21 cellular contexts compared by ENCODE assay signal in genomic region chr13:30881191-30881651, GRCh38. TPM values are rescaled to one million over a fixed set of nuclear protein-coding genes. Genes with fewer than 3 reads are reported as not detected.
DNase-seq lines count a peak whose midpoint lies in the region; ATAC-seq and TF ChIP-seq lines count a peak whose summit lies in the region.
"Had no signal": no experiment of that assay in that cellular context is flagged by ENCODE, and none has a peak within 500 bp of the region (broad histone marks: within the 10 kb centered on the region; RNA-seq: fewer than 3 reads in every experiment).

No MANE protein-coding gene starts in this region.

- no peaks in the 10 kb centered on the region for H4K20me1 ChIP-seq in fibroblast of lung (ENCODE audit: control insufficient read depth, extremely low read depth, insufficient read depth, low read length)
- H4K20me1 ChIP-seq: BLaER1 had no signal

- no peak for ATAC-seq in activated T-cell treated with anti-CD3 and anti-CD28 coated beads, Interleukin-2, amount 50 U/mL, for 72 hours (replicated peaks in 1 of 2)
- ATAC-seq: activated naive CD8-positive, alpha-beta T cell treated with anti-CD3 and anti-CD28 coated beads, Interleukin-2, amount 50 U/mL, for 24 hours; foreskin keratinocyte; natural killer cell treated with Interleukin-12 subunit alpha and Interleukin-12 subunit beta and Interleukin-15 and Interleukin-18, amount 100 ng/mL, for 72 hours had no signal

- peaks cover 21% of the 10 kb centered on the region for H3K27me3 Mint-ChIP-seq in activated T-cell treated with anti-CD3 and anti-CD28 coated beads, Interleukin-2, amount 50 U/mL, for 72 hours (ENCODE audit: low read depth)

- no peaks in the 10 kb centered on the region for H3K79me2 ChIP-seq in fibroblast of lung (ENCODE audit: control insufficient read depth, insufficient read depth, low read length)

- no peak overlapping the region for H3K4me3 ChIP-seq in Peyer's patch
- H3K4me3 ChIP-seq in fibroblast of lung (replicated peaks in 1 of 4; ENCODE audit: control extremely low read depth in 1 of 4, insufficient read depth in 1 of 4, low read depth in 3 of 4, low read length in 4 of 4) = no peak overlapping the region
- no peak overlapping the region for H3K4me3 ChIP-seq in muscle layer of duodenum (ENCODE audit: low read depth in 1 of 2, low read length in 2 of 2)
- no peak overlapping the region for H3K4me3 ChIP-seq in stomach smooth muscle (ENCODE audit: low read length in 2 of 2)
- H3K4me3 ChIP-seq: BLaER1, dorsolateral prefrontal cortex had no signal

- H3K4me1 Mint-ChIP-seq in activated T-cell treated with anti-CD3 and anti-CD28 coated beads, Interleukin-2, amount 50 U/mL, for 72 hours (ENCODE audit: low read depth) = peaks cover 13% of the 10 kb centered on the region

- in situ Hi-C loops in G401 (cut with HindIII; ENCODE audit: low sequenced_read_pairs) = no loop called here

- H3K36me3 ChIP-seq in Peyer's patch (no peaks in the 10 kb centered on the region), fibroblast of lung (ENCODE audit: control insufficient read depth, insufficient read depth, low read length) (no peaks in the 10 kb centered on the region), muscle layer of duodenum (ENCODE audit: control insufficient read depth in 1 of 2, insufficient read depth in 2 of 2, low read length in 2 of 2) (no peaks in the 10 kb centered on the region), stomach smooth muscle (ENCODE audit: control insufficient read depth in 2 of 2, insufficient read depth in 2 of 2, low read length in 2 of 2) (no peaks in the 10 kb centered on the region)
- H3K36me3 ChIP-seq: BLaER1 had no signal

- TF ChIP-seq CTCF in Peyer's patch (IDR thresholded peaks at IDR 0.05) = no peak
- no peak for TF ChIP-seq CTCF in fibroblast of lung (conservative IDR thresholded peaks at IDR 0.05 in 1 of 2, IDR thresholded peaks at IDR 0.05 in 1 of 2; ENCODE audit: low read depth in 1 of 2, low read length in 2 of 2)

- H3K27ac Mint-ChIP-seq in activated T-cell treated with anti-CD3 and anti-CD28 coated beads, Interleukin-2, amount 50 U/mL, for 72 hours = no peak overlapping the region
- H3K27ac Mint-ChIP-seq: activated naive CD8-positive, alpha-beta T cell treated with anti-CD3 and anti-CD28 coated beads, Interleukin-2, amount 50 U/mL, for 24 hours; natural killer cell treated with Interleukin-12 subunit alpha and Interleukin-12 subunit beta and Interleukin-15 and Interleukin-18, amount 100 ng/mL, for 72 hours had no signal

- no peaks in the 10 kb centered on the region for H3K36me3 Mint-ChIP-seq in activated T-cell treated with anti-CD3 and anti-CD28 coated beads, Interleukin-2, amount 50 U/mL, for 72 hours (ENCODE audit: insufficient read depth in 2 of 2)
- H3K36me3 Mint-ChIP-seq: natural killer cell treated with Interleukin-12 subunit alpha and Interleukin-12 subunit beta and Interleukin-15 and Interleukin-18, amount 100 ng/mL, for 72 hours had no signal

- no peak overlapping the region for H2AFZ ChIP-seq in fibroblast of lung (ENCODE audit: low read length)

- TF ChIP-seq POLR2A in Peyer's patch (IDR thresholded peaks at IDR 0.05) = no peak

- H3K9ac ChIP-seq in fibroblast of lung (ENCODE audit: insufficient read depth, low read length) = peak overlapping the region; percentile 25
- no peak overlapping the region for H3K9ac ChIP-seq in stomach smooth muscle (ENCODE audit: low read length in 2 of 2)
- H3K9ac ChIP-seq: BLaER1 had no signal

- H3K27me3 ChIP-seq in Peyer's patch (no peaks in the 10 kb centered on the region), fibroblast of lung (ENCODE audit: control insufficient read depth, insufficient read depth, low read length) (no peaks in the 10 kb centered on the region), muscle layer of duodenum (ENCODE audit: low read depth, low read length) (no peaks in the 10 kb centered on the region), stomach smooth muscle (ENCODE audit: control insufficient read depth in 1 of 2, insufficient read depth in 2 of 2, low read length in 2 of 2) (no peaks in the 10 kb centered on the region)
- H3K27me3 ChIP-seq: BLaER1, dorsolateral prefrontal cortex had no signal

- no peak for DNase-seq in Peyer's patch
- DNase-seq in fibroblast of lung (ENCODE audit: low read depth in 2 of 2) = peak; percentile 83 to 86
- no peak for DNase-seq in DMS153 (lab: John Stamatoyannopoulos, UW)
- no peak for DNase-seq in activated T-cell treated with anti-CD3 and anti-CD28 coated beads, Interleukin-2, amount 50 U/mL, for 72 hours
- DNase-seq in NCI-H526 treated with DMSO at 0.1 percent for 48 hours (lab: John Stamatoyannopoulos, UW) = no peak
- DNase-seq in G401 (ENCODE audit: low spot score) = no peak
- DNase-seq: activated CD4-positive, CD25-positive, alpha-beta regulatory T cell; activated CD8-positive, alpha-beta memory T cell treated with anti-CD3 and anti-CD28 coated beads, Interleukin-2, amount 50 U/mL, for 48 hours; activated naive CD8-positive, alpha-beta T cell treated with anti-CD3 and anti-CD28 coated beads, Interleukin-2, amount 50 U/mL, for 24 hours; DND-41; foreskin keratinocyte; NCI-H1092 treated with DMSO at 0.1 percent for 48 hours; SW 1271 had no signal

- no peak overlapping the region for H3K4me3 Mint-ChIP-seq in activated T-cell treated with anti-CD3 and anti-CD28 coated beads, Interleukin-2, amount 50 U/mL, for 72 hours
- H3K4me3 Mint-ChIP-seq: activated naive CD8-positive, alpha-beta T cell treated with anti-CD3 and anti-CD28 coated beads, Interleukin-2, amount 50 U/mL, for 24 hours; natural killer cell treated with Interleukin-12 subunit alpha and Interleukin-12 subunit beta and Interleukin-15 and Interleukin-18, amount 100 ng/mL, for 72 hours had no signal

- H3K9me3 ChIP-seq in Peyer's patch (no peaks in the 10 kb centered on the region), fibroblast of lung (ENCODE audit: control insufficient read depth, insufficient read depth, low read depth, low read length) (no peaks in the 10 kb centered on the region), muscle layer of duodenum (ENCODE audit: control insufficient read depth in 1 of 2, low read length in 2 of 2) (no peaks in the 10 kb centered on the region), stomach smooth muscle (ENCODE audit: control insufficient read depth in 2 of 2, low read length in 2 of 2) (no peaks in the 10 kb centered on the region)
- H3K9me3 ChIP-seq: BLaER1 had no signal

- peaks cover 0 to 1% of the 10 kb centered on the region in 2 donors for H3K9me3 Mint-ChIP-seq in activated T-cell treated with anti-CD3 and anti-CD28 coated beads, Interleukin-2, amount 50 U/mL, for 72 hours
- H3K9me3 Mint-ChIP-seq: natural killer cell treated with Interleukin-12 subunit alpha and Interleukin-12 subunit beta and Interleukin-15 and Interleukin-18, amount 100 ng/mL, for 72 hours had no signal

- H3K4me1 ChIP-seq in Peyer's patch (no peaks in the 10 kb centered on the region), fibroblast of lung (ENCODE audit: control insufficient read depth, extremely low read depth, insufficient read depth, low read length) (peaks cover 34% of the 10 kb centered on the region), muscle layer of duodenum (ENCODE audit: control insufficient read depth in 1 of 2, insufficient read depth in 2 of 2, low read length in 2 of 2) (no peaks in the 10 kb centered on the region), stomach smooth muscle (ENCODE audit: control insufficient read depth, insufficient read depth, low read length) (peaks cover 22% of the 10 kb centered on the region)
- H3K4me1 ChIP-seq: BLaER1, foreskin keratinocyte had no signal

- H3K4me2 ChIP-seq in fibroblast of lung (ENCODE audit: extremely low read depth, insufficient read depth, low read length) = peak overlapping the region; percentile 55
- H3K4me2 ChIP-seq: BLaER1 had no signal

- peak overlapping the region in 3 of 4 donors; percentile 38 to 57 (median 50) for H3K27ac ChIP-seq in Peyer's patch
- peak overlapping the region; percentile 92 for H3K27ac ChIP-seq in fibroblast of lung (ENCODE audit: insufficient read depth, low read length)
- H3K27ac ChIP-seq in muscle layer of duodenum (ENCODE audit: low read length) = peak overlapping the region; percentile 19
- H3K27ac ChIP-seq in stomach smooth muscle (ENCODE audit: low read length) = peak overlapping the region; percentile 58
- H3K27ac ChIP-seq: BLaER1, foreskin keratinocyte had no signal

RNA-seq across cellular contexts. Expression of gene MEDAG, which starts 24.9 kb away (rescaled TPM):
- total RNA-seq in Peyer's patch = 10 to 100 TPM in 1 of 4 donors, 1 to 10 TPM in 3; 4.9 to 21.5 (median 8.7) TPM
- total RNA-seq in fibroblast of lung = 11.2 and 47.0 TPM in 2 replicates
- polyA plus RNA-seq in fibroblast of lung = 18.9 and 99.8 TPM in 2 replicates
- 14.9 and 74.7 TPM in 2 replicates for polyA plus RNA-seq in fibroblast of lung (2012)
- polyA minus RNA-seq in fibroblast of lung (ENCODE audit: low replicate concordance) = 5.6 and 26.4 TPM in 2 replicates
- total RNA-seq in activated T-cell treated with anti-CD3 and anti-CD28 coated beads, Interleukin-2, amount 50 U/mL, for 72 hours = under 1 TPM in 1 of 2 donors, not detected in 1; 0.09 TPM
- total RNA-seq in G401 (2014; rRNA removed; shearing (Covaris generic)) = not detected in 2 replicates
- total RNA-seq: foreskin keratinocyte had no signal
- polyA plus RNA-seq: foreskin keratinocyte had no signal

RNA-seq across cellular contexts. Expression of gene TEX26, which starts 51.2 kb away (rescaled TPM):
- total RNA-seq in Peyer's patch (not detected), fibroblast of lung (0.26 and 0.66 TPM in 2 replicates)
- polyA plus RNA-seq in fibroblast of lung = 0.12 and 0.22 TPM in 2 replicates
- polyA plus RNA-seq in fibroblast of lung (2012) = 0.10 and 0.12 TPM in 2 replicates
- not detected in 2 replicates for polyA minus RNA-seq in fibroblast of lung (ENCODE audit: low replicate concordance)
- not detected for total RNA-seq in activated T-cell treated with anti-CD3 and anti-CD28 coated beads, Interleukin-2, amount 50 U/mL, for 72 hours
- total RNA-seq in G401 (2014; rRNA removed; shearing (Covaris generic)) = not detected in 2 replicates
- total RNA-seq: foreskin keratinocyte; kidney epithelial cell; natural killer cell treated with Interleukin-12 subunit alpha and Interleukin-12 subunit beta and Interleukin-15 and Interleukin-18, amount 100 ng/mL, for 72 hours; OCI-LY7 had no signal
- polyA plus RNA-seq: foreskin keratinocyte, urinary bladder had no signal

Comparison
In these comparisons a context has a peak if more than half of its experiments do, and no peak if none do; other contexts are left out.
1. DNase-seq: peak in fibroblast of lung (2 of 2); none in Peyer's patch (0 of 3), DMS153 (single experiment), activated T-cell treated with anti-CD3 and anti-CD28 coated beads, Interleukin-2, amount 50 U/mL, for 72 hours (0 of 2), NCI-H526 treated with DMSO at 0.1 percent for 48 hours (single experiment) and G401 (single experiment).
2. H3K27ac ChIP-seq: peak in every context shown above with its lines; median percentile 92 in fibroblast of lung; 58 in stomach smooth muscle; 50 in Peyer's patch; 19 in muscle layer of duodenum.